14 cellular contexts compared by ENCODE assay signal in the genomic region with DNA sequence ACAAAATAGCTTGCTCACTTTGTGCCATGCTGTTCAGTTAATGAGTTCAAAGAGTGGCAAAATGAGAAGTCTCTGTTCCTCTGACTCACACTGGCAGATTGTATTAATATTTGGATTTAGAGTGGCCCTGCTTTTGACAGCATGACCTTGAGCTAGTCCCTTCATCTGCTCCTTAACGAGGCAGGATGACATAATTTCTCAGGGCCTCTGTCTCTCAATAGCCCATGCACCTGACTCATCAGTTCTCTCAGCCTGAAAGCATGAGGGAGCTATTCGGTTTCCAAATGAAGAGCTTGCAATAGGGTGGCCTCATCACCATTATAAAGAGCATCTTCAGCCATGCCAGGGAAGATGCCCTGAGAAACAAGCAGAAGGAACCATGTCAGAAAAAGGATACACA. TPM values are rescaled to one million over a fixed set of nuclear protein-coding genes. Genes with fewer than 3 reads are reported as not detected.
DNase-seq lines count a peak whose midpoint lies in the region; ATAC-seq, FAIRE-seq and TF ChIP-seq lines count a peak whose summit lies in the region.
"Had no signal": no experiment of that assay in that cellular context is flagged by ENCODE, and none has a peak within 500 bp of the region (broad histone marks: within the 10 kb centered on the region; RNA-seq: fewer than 3 reads in every experiment).

No MANE protein-coding gene starts in this region.

- TF ChIP-seq CTCF in left ventricle myocardium inferior (IDR thresholded peaks at IDR 0.05; ENCODE audit: borderline replicate concordance) (no peak), fibroblast of villous mesenchyme (IDR thresholded peaks at IDR 0.05; ENCODE audit: insufficient read depth, low read depth, low read length) (no peak)

- ATAC-seq in Right ventricle myocardium superior (ENCODE audit: poor library complexity): no peak

- no peaks in the 10 kb centered on the region for H3K27me3 ChIP-seq in left ventricle myocardium inferior (ENCODE audit: low read depth)

- peaks cover 4% of the 10 kb centered on the region for H3K36me3 ChIP-seq in left ventricle myocardium inferior

- no peak for DNase-seq in left ventricle myocardium inferior
- DNase-seq in Right ventricle myocardium superior: no peak
- peak; percentile 67 for DNase-seq in RKO (ENCODE audit: low spot score)
- peak; percentile 37 for DNase-seq in fibroblast of villous mesenchyme (ENCODE audit: low read depth)
- DNase-seq in urothelium cell line (ENCODE audit: low spot score): peak; percentile 8
- DNase-seq in DMS114 treated with DMSO at 0.1 percent for 48 hours (lab: John Stamatoyannopoulos, UW; ENCODE audit: unreplicated experiment): no peak
- DNase-seq in cerebellar nuclear complex (lab: John Stamatoyannopoulos, UW): no peak
- no peak for DNase-seq in OCI-M1 (lab: John Stamatoyannopoulos, UW)
- DNase-seq: activated CD4-positive, alpha-beta memory T cell treated with anti-CD3 and anti-CD28 coated beads, Interleukin-2, amount 10 ng/mL, durations not matched to agents 7 days and 5 days; activated naive CD4-positive, alpha-beta T cell treated with anti-CD3 and anti-CD28 coated beads for 36 hours; NCI-H774; stimulated activated CD4-positive, alpha-beta T cell treated with anti-CD3 and anti-CD28 coated beads, Interleukin-15, amount 100 ng/mL, for 24 hours had no signal

- FAIRE-seq in urothelium cell line (lab: Jason Lieb, UNC): no peak
- FAIRE-seq: frontal cortex had no signal

- peaks cover 17% of the 10 kb centered on the region for H3K4me1 ChIP-seq in left ventricle myocardium inferior

- H3K4me3 ChIP-seq in left ventricle myocardium inferior (no peak overlapping the region), fibroblast of villous mesenchyme (ENCODE audit: low read depth, low read length) (no peak overlapping the region)
- H3K4me3 ChIP-seq: coronary artery had no signal

- H3K27ac ChIP-seq in left ventricle myocardium inferior (replicated peaks): peak overlapping the region; percentile 47
- H3K27ac ChIP-seq: coronary artery had no signal

- no peaks in the 10 kb centered on the region for H3K9me3 ChIP-seq in left ventricle myocardium inferior (replicated peaks)

- intact Hi-C loops in left ventricle myocardium inferior (cut with micrococcal nuclease): no loop called here
- intact Hi-C loops in Right ventricle myocardium superior (cut with DNase I): no loop called here

RNA-seq across cellular contexts. Expression of gene CAP2, which starts 38.2 kb away (rescaled TPM):
- total RNA-seq in left ventricle myocardium inferior (149 TPM), Right ventricle myocardium superior (118 TPM), fibroblast of villous mesenchyme (22.2 and 49.7 TPM in 2 replicates)
- total RNA-seq: activated CD4-positive, alpha-beta memory T cell treated with anti-CD3 and anti-CD28 coated beads, Interleukin-2, amount 10 ng/mL, durations not matched to agents 7 days and 5 days; activated naive CD4-positive, alpha-beta T cell treated with anti-CD3 and anti-CD28 coated beads for 36 hours had no signal

Comparison
In these comparisons a context has a peak if more than half of its experiments do, and no peak if none do; other contexts are left out.
1. DNase-seq: peak in RKO (single experiment), fibroblast of villous mesenchyme (single experiment) and urothelium cell line (single experiment); none in left ventricle myocardium inferior (single experiment), Right ventricle myocardium superior (single experiment), DMS114 treated with DMSO at 0.1 percent for 48 hours (single experiment), cerebellar nuclear complex (0 of 2) and OCI-M1 (single experiment).